Comparison of ENCODE assay signal across 8 cellular contexts in the genomic region with DNA sequence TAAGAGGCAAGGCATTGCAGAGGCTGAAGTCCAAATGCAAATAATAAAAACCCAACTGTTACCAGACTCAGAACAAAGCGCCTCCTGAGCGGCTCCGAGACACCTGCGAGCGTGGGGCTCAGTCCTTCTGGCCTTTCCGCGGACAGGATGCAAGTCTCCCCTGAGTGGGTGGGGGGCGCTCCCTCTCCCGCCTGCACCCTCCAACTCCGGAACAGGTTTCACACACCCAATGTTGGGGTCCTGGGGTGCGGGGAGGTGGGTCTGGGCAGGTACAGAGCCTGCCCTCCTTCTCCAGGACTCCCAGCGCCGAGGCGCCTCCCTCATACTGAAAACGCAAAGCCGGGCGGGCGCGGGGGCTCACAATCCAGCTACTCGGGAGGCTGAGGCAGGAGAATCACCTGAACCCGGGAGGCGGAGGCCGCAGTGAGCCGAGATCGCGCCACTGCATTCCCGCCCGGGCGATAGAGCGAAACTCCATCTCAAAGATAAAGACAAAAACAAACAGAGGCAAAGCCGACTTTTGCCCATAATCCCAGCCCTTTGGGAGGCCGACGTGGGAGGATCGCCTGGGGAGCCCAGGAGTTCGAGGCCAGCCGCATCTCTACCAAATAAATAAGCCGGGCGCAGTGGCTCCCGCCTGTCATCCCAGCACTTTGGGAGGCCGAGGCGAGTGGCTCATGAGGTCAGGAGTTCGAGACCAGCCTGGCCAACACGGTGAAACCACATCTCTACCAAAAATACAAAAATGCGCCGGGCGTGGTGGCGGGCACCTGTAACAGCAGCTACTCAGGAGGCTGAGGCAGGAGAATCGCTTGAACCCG. TPM values are rescaled to one million over a fixed set of nuclear protein-coding genes. Genes with fewer than 3 reads are reported as not detected.
DNase-seq lines count a peak whose midpoint lies in the region; ATAC-seq and TF ChIP-seq lines count a peak whose summit lies in the region.

No MANE protein-coding gene starts in this region.

- intact Hi-C loops in left ventricle myocardium inferior (cut with micrococcal nuclease) = no loop called here

- H4K5ac ChIP-seq in H9 (ENCODE audit: insufficient read length, low read depth, low read length) = no peak overlapping the region

- H2BK120ac ChIP-seq in H9 (ENCODE audit: low read depth, low read length, poor library complexity, severe bottlenecking) = no peak overlapping the region

- H3K14ac ChIP-seq in H9 (ENCODE audit: insufficient read depth, low read length) = no peak overlapping the region

- H3T11ph ChIP-seq in H9 (ENCODE audit: low read length) = no peak overlapping the region

- no peak overlapping the region for H3K56ac ChIP-seq in H9 (ENCODE audit: insufficient read length, low read depth, low read length)

- ATAC-seq in T-helper 17 cell = no peak
- no peak for ATAC-seq in HG03342 (IDR thresholded peaks at IDR 0.05; ENCODE audit: unreplicated experiment)
- no peak for ATAC-seq in GM21360 (IDR thresholded peaks at IDR 0.05; ENCODE audit: unreplicated experiment)

- H3K4ac ChIP-seq in H9 (ENCODE audit: low read depth, low read length) = no peak overlapping the region

- no peak overlapping the region for H2AFZ ChIP-seq in H9 (ENCODE audit: low read length)

- no peaks in the 10 kb centered on the region for H3K79me1 ChIP-seq in H9 (ENCODE audit: insufficient read depth, low read depth, low read length, poor library complexity, severe bottlenecking)

- H3K4me1 Mint-ChIP-seq in H9 = peaks cover 14 to 30% of the 10 kb centered on the region in 2 experiments
- peaks cover 10% of the 10 kb centered on the region for H3K4me1 Mint-ChIP-seq in T-helper 17 cell

- H3K4me3 Mint-ChIP-seq in H9 (peak overlapping the region; percentile 78 to 89), T-helper 17 cell (peak overlapping the region; percentile 82)

- peak overlapping the region; percentile 36 for H3K4me2 ChIP-seq in H9 (ENCODE audit: insufficient read depth, insufficient read length, low read length)

- peaks cover 3% of the 10 kb centered on the region; the same call in 1 of the 2 replicates for H3K79me2 ChIP-seq in H9 (ENCODE audit: insufficient read depth, low read length)

- H3K36me3 ChIP-seq in left ventricle myocardium inferior = no peaks in the 10 kb centered on the region

- H3K9me3 ChIP-seq in H9 (ENCODE audit: control insufficient read depth, low read depth, low read length) (no peaks in the 10 kb centered on the region), T-helper 17 cell (ENCODE audit: control insufficient read depth, low read length, poor library complexity, severe bottlenecking) (no peaks in the 10 kb centered on the region), left ventricle myocardium inferior (replicated peaks) (no peaks in the 10 kb centered on the region)

- peak overlapping the region; percentile 64 for H3K9ac ChIP-seq in H9 (ENCODE audit: extremely low read depth, insufficient read length, low read length)

- TF ChIP-seq CTCF in H9 (conservative IDR thresholded peaks at IDR 0.05) (0 out of 3 replicates have a peak, but pooled peaks have one; percentile 13), left ventricle myocardium inferior (IDR thresholded peaks at IDR 0.05; ENCODE audit: borderline replicate concordance) (no peak)

- no peak overlapping the region for H2AK5ac ChIP-seq in H9 (ENCODE audit: insufficient read length, low read length)

- no peak overlapping the region for H4K8ac ChIP-seq in H9 (replicated peaks; ENCODE audit: insufficient read length, low read depth, low read length)

- no peaks in the 10 kb centered on the region; the same call in 1 of the 2 replicates for H3K4me1 ChIP-seq in H9 (ENCODE audit: insufficient read depth, low read length)
- H3K4me1 ChIP-seq in left ventricle myocardium inferior = peaks cover 15% of the 10 kb centered on the region

- H3K27me3 Mint-ChIP-seq in H9 (ENCODE audit: low read depth) = peaks cover 23% of the 10 kb centered on the region
- H3K27me3 Mint-ChIP-seq in T-helper 17 cell = no peaks in the 10 kb centered on the region

- no peak overlapping the region for H2BK12ac ChIP-seq in H9 (ENCODE audit: insufficient read length, low read depth, low read length)

- H3K27ac Mint-ChIP-seq in H9 (no peak overlapping the region; a peak in 1 of 7 replicates), T-helper 17 cell (no peak overlapping the region)

- H2BK15ac ChIP-seq in H9 (ENCODE audit: low read depth, low read length) = no peak overlapping the region

- H3K27me3 ChIP-seq in H9 (ENCODE audit: insufficient read depth, low read length) (no peaks in the 10 kb centered on the region), left ventricle myocardium inferior (ENCODE audit: low read depth) (peaks cover 6% of the 10 kb centered on the region)

- peak overlapping the region; percentile 74 for H3K4me3 ChIP-seq in left ventricle myocardium inferior

- no peak overlapping the region for H2BK5ac ChIP-seq in H9 (ENCODE audit: insufficient read length, low read length)

- H4K91ac ChIP-seq in H9 (ENCODE audit: insufficient read length, low read depth, low read length) = no peak overlapping the region

- H3K36me3 Mint-ChIP-seq in H9 (ENCODE audit: insufficient read depth in 1 of 3, low read depth in 3 of 3) (peaks cover 3 to 36% (median 35%) of the 10 kb centered on the region in 3 experiments; a peak in 6 of 7 replicates), T-helper 17 cell (ENCODE audit: low read depth) (peaks cover 7% of the 10 kb centered on the region)

- no peaks in the 10 kb centered on the region for H3K23me2 ChIP-seq in H9 (ENCODE audit: insufficient read length, low read depth, low read length, poor library complexity, severe bottlenecking)

- no peak overlapping the region for H3K18ac ChIP-seq in H9 (ENCODE audit: insufficient read length, low read depth, low read length)

- no peak for DNase-seq in H9
- no peak for DNase-seq in T-helper 17 cell
- no peak for DNase-seq in left ventricle myocardium inferior
- peak; percentile 17 for DNase-seq in stimulated activated CD4-positive, alpha-beta T cell treated with anti-CD3 and anti-CD28 coated beads, Interleukin-1b, Interleukin-23, amount 100 ng/mL, for 48 hours
- no peak for DNase-seq in Ammon's horn (ENCODE audit: low spot score)
- DNase-seq in HEK293T (ENCODE audit: extremely low spot score) = no peak

- no peak overlapping the region for H2BK20ac ChIP-seq in H9 (ENCODE audit: low read depth, low read length, poor library complexity, severe bottlenecking)

- no peaks in the 10 kb centered on the region for H4K20me1 ChIP-seq in H9 (ENCODE audit: control insufficient read depth, insufficient read depth, insufficient read length)

- H3K9me3 Mint-ChIP-seq in H9 = no peaks in the 10 kb centered on the region

- H3K27ac ChIP-seq in H9 (ENCODE audit: insufficient read length, low read depth, low read length) = no peak overlapping the region
- no peak overlapping the region for H3K27ac ChIP-seq in left ventricle myocardium inferior (replicated peaks)

- CTCF ChIA-PET in HEK293T (lab: Yijun Ruan, JAX) = interaction anchor here (1.8 kb wide), 1 partner anchor 72 kb away, joined by 5 read pairs; no protein-coding TSS in a partner anchor

- H3K23ac ChIP-seq in H9 (ENCODE audit: insufficient read length, low read depth, low read length) = no peak overlapping the region

- POLR2A ChIA-PET in HEK293T (lab: Yijun Ruan, JAX) = interaction anchor here (0.9 kb wide), 1 partner anchor 14 kb away, joined by 3 read pairs; no protein-coding TSS in a partner anchor

- no CpG with 5 or more reads among the region's 49 CpGs for WGBS in H9 (ENCODE audit: extremely low coverage, insufficient read length, low lambda C conversion rate)

TF ChIP-seq in HEK293T, 16 proteins besides CTCF, POLR2A, EP300 and RAD21:
- TF ChIP-seq NFRKB (IDR thresholded peaks at IDR 0.05) (no peak), HDGF (IDR thresholded peaks at IDR 0.05; ENCODE audit: borderline replicate concordance) (no peak), L3MBTL2 (conservative IDR thresholded peaks at IDR 0.05) (no peak), TARDBP (IDR thresholded peaks at IDR 0.05) (no peak), FOXM1 (IDR thresholded peaks at IDR 0.05; ENCODE audit: borderline replicate concordance) (no peak), SP1 (IDR thresholded peaks at IDR 0.05) (no peak), ARNT (IDR thresholded peaks at IDR 0.05) (no peak)

RNA-seq across cellular contexts. Expression of gene GINS2, which starts 0.9 kb away (rescaled TPM):
- total RNA-seq in H9 (2021) (52.7 and 53.2 TPM in 2 replicates), T-helper 17 cell (1 to 10 TPM in 1 of 2 donors, under 1 TPM in 1; 0.86 to 1.5 TPM), left ventricle myocardium inferior (0.44 TPM)

Comparison
In these comparisons a context has a peak if more than half of its experiments do, and no peak if none do; other contexts are left out.
1. RNA of gene GINS2, which starts 0.9 kb away (total RNA-seq): 52.7 to 53.2 TPM in H9; 0.86 to 1.5 TPM in T-helper 17 cell and 0.44 TPM in left ventricle myocardium inferior (single experiment); every median in the first group is over 10 times any median in the second.